24 cellular contexts compared by ENCODE assay signal in the genomic region with DNA sequence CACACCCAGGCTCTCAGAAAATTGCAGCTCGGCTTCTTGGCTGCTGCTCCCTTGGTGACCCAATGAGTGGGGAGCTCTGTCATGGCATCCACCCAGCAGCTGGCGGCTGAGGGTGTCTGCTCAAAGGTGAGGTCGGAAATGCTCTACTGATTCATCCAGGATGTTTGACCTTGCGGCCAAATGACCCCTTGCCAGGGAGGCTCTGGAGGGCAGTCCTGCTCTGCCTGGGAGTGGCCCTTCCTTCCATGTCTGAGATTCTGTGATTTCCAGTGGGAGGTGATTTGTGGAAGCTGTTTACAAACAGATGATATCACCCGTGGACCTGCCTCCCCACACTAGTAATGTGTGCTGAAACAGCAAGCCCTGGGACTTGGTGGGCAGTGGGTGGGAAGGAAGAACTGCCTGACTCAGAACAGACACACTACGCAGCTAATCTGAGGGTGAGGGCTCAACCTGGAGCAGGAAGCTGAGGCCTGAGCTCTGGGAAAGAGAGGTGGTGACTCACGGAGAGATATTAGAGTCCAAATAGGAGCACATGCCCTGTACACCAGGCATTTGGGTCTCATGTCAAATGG. TPM values are rescaled to one million over a fixed set of nuclear protein-coding genes. Genes with fewer than 3 reads are reported as not detected.
A peak's percentile ranks its signal among the peaks of the same experiment; 100 is the strongest.
DNase-seq lines count a peak whose midpoint lies in the region; ATAC-seq, FAIRE-seq and TF ChIP-seq lines count a peak whose summit lies in the region.
"Had no signal": no experiment of that assay in that cellular context is flagged by ENCODE, and none has a peak within 500 bp of the region (broad histone marks: within the 10 kb centered on the region; RNA-seq: fewer than 3 reads in every experiment).

No MANE protein-coding gene starts in this region.

- CTCF ChIA-PET in activated CD8-positive, alpha-beta memory T cell treated with anti-CD3 and anti-CD28 coated beads, Interleukin-2, amount 10 ng/mL, durations not matched to agents 7 days and 5 days (lab: Charles Lee), result no interaction called here

- no peaks in the 10 kb centered on the region for H3K9me3 ChIP-seq in heart left ventricle

- 45 to 67% (median 62%) methylated on average over 4 to 7 of the region's 7 CpGs for WGBS in heart left ventricle, 4 donors

- DNase-seq in heart left ventricle (no peak), Right ventricle myocardium superior (no peak), RPMI7951 (ENCODE audit: low read depth) (peak; percentile 84), fibroblast of pulmonary artery (ENCODE audit: low read depth) (peak; percentile 1), urothelium cell line (ENCODE audit: low spot score) (peak; percentile 67), OCI-M2 (lab: John Stamatoyannopoulos, UW; ENCODE audit: unreplicated experiment) (no peak), midbrain (lab: John Stamatoyannopoulos, UW) (no peak)
- no peak for DNase-seq in activated CD8-positive, alpha-beta memory T cell treated with anti-CD3 and anti-CD28 coated beads, Interleukin-2, amount 10 ng/mL, durations not matched to agents 7 days and 5 days
- DNase-seq: 8988T; activated CD4-positive, alpha-beta T cell treated with anti-CD3 and anti-CD28 coated beads for 48 hours; activated naive CD4-positive, alpha-beta T cell; anterior cingulate cortex; H9; immature natural killer cell; NCI-H2029; NCI-H510A had no signal

- H3K4me1 Mint-ChIP-seq in activated CD8-positive, alpha-beta memory T cell treated with anti-CD3 and anti-CD28 coated beads, Interleukin-2, amount 10 ng/mL, durations not matched to agents 7 days and 5 days, result no peaks in the 10 kb centered on the region
- H3K4me1 Mint-ChIP-seq: H9, immature natural killer cell, neural progenitor cell had no signal

- no peak for TF ChIP-seq POLR2A in heart left ventricle (IDR thresholded peaks at IDR 0.05)

- peaks cover 9 to 59% (median 29%) of the 10 kb centered on the region in 9 donors for H3K27me3 ChIP-seq in heart left ventricle
- H3K27me3 ChIP-seq: neural progenitor cell had no signal

- intact Hi-C loops in heart left ventricle (cut with DNase I), result loop anchor here in 1 of 10 donors (5.0 kb wide), 1 partner anchor 205 kb away; no protein-coding TSS in a partner anchor
- intact Hi-C loops in Right ventricle myocardium superior (cut with DNase I), result no loop called here

- peaks cover 0 to 10% (median 4%) of the 10 kb centered on the region in 12 donors for H3K4me1 ChIP-seq in heart left ventricle
- H3K4me1 ChIP-seq: neural progenitor cell had no signal

- no peak overlapping the region for H3K4me3 ChIP-seq in heart left ventricle
- H3K4me3 ChIP-seq in fibroblast of pulmonary artery (replicated peaks; ENCODE audit: low read depth, low read length), result no peak overlapping the region
- H3K4me3 ChIP-seq: neural progenitor cell had no signal

- H3K36me3 Mint-ChIP-seq in activated CD8-positive, alpha-beta memory T cell treated with anti-CD3 and anti-CD28 coated beads, Interleukin-2, amount 10 ng/mL, durations not matched to agents 7 days and 5 days, result no peaks in the 10 kb centered on the region
- H3K36me3 Mint-ChIP-seq: immature natural killer cell, neural progenitor cell, type B pancreatic cell had no signal

- no peak overlapping the region for H3K27ac ChIP-seq in heart left ventricle
- H3K27ac ChIP-seq: C4-2B, neural progenitor cell had no signal

- no peak overlapping the region for H3K4me3 Mint-ChIP-seq in activated CD8-positive, alpha-beta memory T cell treated with anti-CD3 and anti-CD28 coated beads, Interleukin-2, amount 10 ng/mL, durations not matched to agents 7 days and 5 days
- H3K4me3 Mint-ChIP-seq: H9; immature natural killer cell; neural progenitor cell; stimulated activated naive CD8-positive, alpha-beta T cell treated with anti-CD3 and anti-CD28 coated beads, Interleukin-15, Interleukin-2, amounts not matched to agents 100 ng/mL and 50 ng/mL, for 24 hours; type B pancreatic cell had no signal

- peak; percentile 73 for FAIRE-seq in urothelium cell line (lab: Jason Lieb, UNC)
- FAIRE-seq: endometrium, GM18507 had no signal

- peaks cover 50% of the 10 kb centered on the region for H3K27me3 Mint-ChIP-seq in activated CD8-positive, alpha-beta memory T cell treated with anti-CD3 and anti-CD28 coated beads, Interleukin-2, amount 10 ng/mL, durations not matched to agents 7 days and 5 days
- H3K27me3 Mint-ChIP-seq: type B pancreatic cell had no signal

- no peaks in the 10 kb centered on the region for H3K9me3 Mint-ChIP-seq in activated CD8-positive, alpha-beta memory T cell treated with anti-CD3 and anti-CD28 coated beads, Interleukin-2, amount 10 ng/mL, durations not matched to agents 7 days and 5 days (ENCODE audit: low read depth)
- H3K9me3 Mint-ChIP-seq: immature natural killer cell; stimulated activated naive CD8-positive, alpha-beta T cell treated with anti-CD3 and anti-CD28 coated beads, Interleukin-15, Interleukin-2, amounts not matched to agents 100 ng/mL and 50 ng/mL, for 24 hours had no signal

- no peaks in the 10 kb centered on the region for H3K36me3 ChIP-seq in heart left ventricle
- H3K36me3 ChIP-seq: neural progenitor cell had no signal

- TF ChIP-seq CTCF in heart left ventricle (IDR thresholded peaks at IDR 0.05), result no peak
- TF ChIP-seq CTCF in fibroblast of pulmonary artery (IDR thresholded peaks at IDR 0.05; ENCODE audit: low read length, missing control alignments), result no peak

- H3K27ac Mint-ChIP-seq in activated CD8-positive, alpha-beta memory T cell treated with anti-CD3 and anti-CD28 coated beads, Interleukin-2, amount 10 ng/mL, durations not matched to agents 7 days and 5 days, result no peak overlapping the region
- H3K27ac Mint-ChIP-seq: H9; immature natural killer cell; neural progenitor cell; stimulated activated naive CD8-positive, alpha-beta T cell treated with anti-CD3 and anti-CD28 coated beads, Interleukin-15, Interleukin-2, amounts not matched to agents 100 ng/mL and 50 ng/mL, for 24 hours; type B pancreatic cell had no signal

- ATAC-seq in heart left ventricle (peak in 3 of 4 donors; percentile 30 to 34 (median 33)), Right ventricle myocardium superior (ENCODE audit: poor library complexity) (no peak)
- ATAC-seq in activated CD8-positive, alpha-beta memory T cell treated with anti-CD3 and anti-CD28 coated beads, Interleukin-2, amount 10 ng/mL, durations not matched to agents 7 days and 5 days, result no peak
- ATAC-seq: SK-N-SH treated with all-trans-retinoic acid at 6 μM for 48 hours had no signal

RNA-seq across cellular contexts. Expression of a gene that starts 3.0 kb away (rescaled TPM):
- total RNA-seq in heart left ventricle (not detected), Right ventricle myocardium superior (not detected)
- polyA plus RNA-seq in heart left ventricle, result not detected
- not detected in 2 replicates for total RNA-seq in RPMI7951 (2014; rRNA removed; shearing (Covaris generic))
- total RNA-seq in activated CD8-positive, alpha-beta memory T cell treated with anti-CD3 and anti-CD28 coated beads, Interleukin-2, amount 10 ng/mL, durations not matched to agents 7 days and 5 days, result not detected
- total RNA-seq: H9, OCI-LY7 had no signal
- polyA plus RNA-seq: immature natural killer cell had no signal

RNA-seq across cellular contexts. Expression of a gene that starts 6.7 kb away (rescaled TPM):
- total RNA-seq in heart left ventricle (not detected), Right ventricle myocardium superior (not detected)
- polyA plus RNA-seq in heart left ventricle, result not detected
- not detected in 2 replicates for total RNA-seq in RPMI7951 (2014; rRNA removed; shearing (Covaris generic))
- not detected for total RNA-seq in activated CD8-positive, alpha-beta memory T cell treated with anti-CD3 and anti-CD28 coated beads, Interleukin-2, amount 10 ng/mL, durations not matched to agents 7 days and 5 days
- total RNA-seq: H9, OCI-LY7 had no signal
- polyA plus RNA-seq: immature natural killer cell had no signal

RNA-seq across cellular contexts. Expression of a gene that starts 49.3 kb away (rescaled TPM):
- total RNA-seq in heart left ventricle (not detected), Right ventricle myocardium superior (not detected)
- not detected for polyA plus RNA-seq in heart left ventricle
- not detected in 2 replicates for total RNA-seq in RPMI7951 (2014; rRNA removed; shearing (Covaris generic))
- total RNA-seq in activated CD8-positive, alpha-beta memory T cell treated with anti-CD3 and anti-CD28 coated beads, Interleukin-2, amount 10 ng/mL, durations not matched to agents 7 days and 5 days, result not detected
- total RNA-seq: H9, OCI-LY7 had no signal
- polyA plus RNA-seq: immature natural killer cell had no signal

Comparison
In these comparisons a context has a peak if more than half of its experiments do, and no peak if none do; other contexts are left out.
1. ATAC-seq: peak in heart left ventricle (3 of 4); none in Right ventricle myocardium superior (single experiment) and activated CD8-positive, alpha-beta memory T cell treated with anti-CD3 and anti-CD28 coated beads, Interleukin-2, amount 10 ng/mL, durations not matched to agents 7 days and 5 days (single experiment).
2. DNase-seq: peak in RPMI7951 (single experiment), fibroblast of pulmonary artery (single experiment) and urothelium cell line (single experiment); none in heart left ventricle (0 of 5), Right ventricle myocardium superior (single experiment), OCI-M2 (single experiment), midbrain (single experiment) and activated CD8-positive, alpha-beta memory T cell treated with anti-CD3 and anti-CD28 coated beads, Interleukin-2, amount 10 ng/mL, durations not matched to agents 7 days and 5 days (single experiment).